ENCODE assay signal across 15 cellular contexts in the genomic region with DNA sequence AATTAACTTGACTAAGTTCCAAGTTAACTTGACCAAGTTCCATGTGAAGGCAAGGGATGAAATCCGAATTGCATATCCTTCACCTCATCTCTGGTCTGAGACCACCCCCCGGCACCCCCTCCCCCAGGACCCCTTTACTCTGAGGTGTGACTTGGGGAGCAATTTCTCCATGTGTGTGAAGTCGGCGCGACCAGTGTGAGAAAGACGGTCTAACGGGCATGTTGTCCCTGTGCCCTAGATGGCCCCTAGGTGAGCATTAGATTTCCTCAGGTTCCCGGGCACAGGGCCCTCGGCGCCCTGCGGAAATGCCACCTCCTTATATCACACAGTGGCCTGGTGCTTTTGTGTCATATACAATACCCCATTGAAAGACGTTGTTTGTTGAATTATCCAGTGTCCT.
DNase-seq lines count a peak whose midpoint lies in the region; ATAC-seq and TF ChIP-seq lines count a peak whose summit lies in the region.
"Had no signal": no experiment of that assay in that cellular context is flagged by ENCODE, and none has a peak within 500 bp of the region (broad histone marks: within the 10 kb centered on the region; RNA-seq: fewer than 3 reads in every experiment).

No MANE protein-coding gene starts in this region.

- POLR2A ChIA-PET in OCI-LY7 (lab: Charles Lee), result no interaction called here

- H3K27me3 ChIP-seq in heart right ventricle (no peaks in the 10 kb centered on the region), thoracic aorta (replicated peaks; ENCODE audit: insufficient read depth) (no peaks in the 10 kb centered on the region)
- H3K27me3 ChIP-seq: esophagus muscularis mucosa, right atrium auricular region, stomach, tibial nerve had no signal

- H2AFZ ChIP-seq in OCI-LY7 (ENCODE audit: low read length), result peak overlapping the region; percentile 39; the same call in 1 of the 2 replicates
- H2AFZ ChIP-seq: parathyroid adenoma had no signal

- H3K4me2 ChIP-seq in OCI-LY7 (ENCODE audit: low read length), result no peak overlapping the region

- H3K79me2 ChIP-seq in OCI-LY7 (ENCODE audit: insufficient read depth, low read depth, low read length), result no peaks in the 10 kb centered on the region

- H3K4me1 ChIP-seq in heart right ventricle (peaks cover 13 to 75% (median 72%) of the 10 kb centered on the region in 9 donors), OCI-LY7 (ENCODE audit: insufficient read depth, low read length, poor library complexity, severe bottlenecking) (peaks cover 34% of the 10 kb centered on the region), thoracic aorta (ENCODE audit: control insufficient read depth in 1 of 2, low read depth in 2 of 2) (peaks cover 30 to 48% of the 10 kb centered on the region in 2 donors)
- H3K4me1 ChIP-seq: parathyroid adenoma had no signal

- peak; percentile 24 for DNase-seq in left cardiac atrium
- no peak for DNase-seq in heart right ventricle
- DNase-seq in OCI-LY7 (ENCODE audit: low spot score), result no peak
- peak; percentile 68 for DNase-seq in mesenteric fat pad (ENCODE audit: low spot score)
- peak; percentile 1 for DNase-seq in thoracic aorta (ENCODE audit: low spot score)
- DNase-seq in NCI-H2227 (lab: John Stamatoyannopoulos, UW; ENCODE audit: unreplicated experiment), result no peak
- DNase-seq in glomerular visceral epithelial cell (ENCODE audit: extremely low spot score), result no peak
- DNase-seq: NCI-H1436 treated with DMSO at 0.1 percent for 48 hours, NCI-H2081 treated with DMSO at 0.1 percent for 48 hours had no signal

- TF ChIP-seq CTCF in heart right ventricle (IDR thresholded peaks at IDR 0.05) (no peak), OCI-LY7 (conservative IDR thresholded peaks at IDR 0.05; ENCODE audit: low read length) (no peak), thoracic aorta (IDR thresholded peaks at IDR 0.05) (no peak)

- H3K9me3 ChIP-seq in heart right ventricle (peaks cover 0 to 9% (median 7%) of the 10 kb centered on the region in 11 donors), OCI-LY7 (ENCODE audit: low read length) (no peaks in the 10 kb centered on the region), thoracic aorta (peaks cover 3% of the 10 kb centered on the region)

- H3K36me3 ChIP-seq in heart right ventricle (peaks cover 0 to 13% (median 8%) of the 10 kb centered on the region in 9 donors), OCI-LY7 (ENCODE audit: insufficient read depth, low read length) (no peaks in the 10 kb centered on the region), thoracic aorta (peaks cover 7% of the 10 kb centered on the region)

- no peak overlapping the region for H3K4me3 ChIP-seq in heart right ventricle
- H3K4me3 ChIP-seq in OCI-LY7 (ENCODE audit: low read depth, low read length, poor library complexity, severe bottlenecking), result no peak overlapping the region
- H3K4me3 ChIP-seq in thoracic aorta, result no peak overlapping the region
- H3K4me3 ChIP-seq: esophagus muscularis mucosa, right atrium auricular region, stomach, tibial nerve had no signal

- H3K9me2 ChIP-seq in OCI-LY7 (ENCODE audit: insufficient read depth, low read length), result no peaks in the 10 kb centered on the region

- 91 to 92% methylated on average over 12 of the region's 12 CpGs for WGBS in heart right ventricle, 2 donors

- H4K20me1 ChIP-seq in OCI-LY7 (ENCODE audit: insufficient read depth, low read length), result no peaks in the 10 kb centered on the region

- CTCF ChIA-PET in OCI-LY7 (lab: Charles Lee; ENCODE audit: unreplicated experiment), result no interaction called here

- intact Hi-C loops in left cardiac atrium (cut with DNase I), result loop anchor here (2.0 to 10.0 kb wide), 7 partner anchors 369 to 769 kb away; no protein-coding TSS in a partner anchor
- intact Hi-C loops in heart right ventricle (cut with DNase I), result loop anchor here in 9 of 10 donors (1.0 to 10.0 kb wide), 21 partner anchors 99 to 1179 kb away; partner anchors contain the start of gene SMAD7 (in 2 of the 9)
- intact Hi-C loops in OCI-LY7 (cut with micrococcal nuclease; ENCODE audit: unreplicated experiment), result loop anchor here (2.0 to 10.0 kb wide), 7 partner anchors 91 to 779 kb away; no protein-coding TSS in a partner anchor

- peak overlapping the region in 1 of 10 donors; percentile 91 for H3K27ac ChIP-seq in heart right ventricle
- H3K27ac ChIP-seq in OCI-LY7 (ENCODE audit: low read depth, low read length, poor library complexity, severe bottlenecking), result no peak overlapping the region
- peak overlapping the region in 1 of 2 donors; percentile 10 for H3K27ac ChIP-seq in thoracic aorta
- H3K27ac ChIP-seq: parathyroid adenoma, stomach had no signal

- no peak for ATAC-seq in left cardiac atrium
- no peak for ATAC-seq in heart right ventricle
- ATAC-seq in thoracic aorta (ENCODE audit: insufficient number of reproducible peaks, low FRiP score, low read depth), result no peak
- no peak for ATAC-seq in GM21576 (IDR thresholded peaks at IDR 0.05; ENCODE audit: unreplicated experiment)

- no TSS peak for BruUV-seq in OCI-LY7 (replicated peaks; lab: Mats Ljungman, UMichigan)

Comparison
In these comparisons a context has a peak if more than half of its experiments do, and no peak if none do; other contexts are left out.
1. DNase-seq: peak in left cardiac atrium (single experiment), mesenteric fat pad (single experiment) and thoracic aorta (single experiment); none in heart right ventricle (0 of 2), OCI-LY7 (single experiment), NCI-H2227 (single experiment) and glomerular visceral epithelial cell (single experiment).